In the genomic region with DNA sequence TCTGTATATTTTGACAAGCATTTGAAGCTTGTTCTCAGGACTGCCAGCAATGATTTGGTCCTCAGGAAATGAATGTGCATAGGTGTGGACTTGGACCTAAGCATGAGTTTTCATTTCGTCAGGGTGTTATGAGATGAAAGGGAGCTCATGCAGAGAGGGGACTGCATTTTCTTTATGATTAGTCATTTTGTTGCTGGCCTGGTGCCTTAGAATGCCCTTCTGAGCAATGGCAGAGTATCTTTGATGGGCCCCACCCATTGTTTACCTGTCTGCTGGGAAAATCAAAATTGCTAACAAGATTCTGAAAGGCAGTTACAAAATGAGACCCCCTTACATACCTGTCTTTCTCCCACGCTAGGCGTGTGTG, we compare ENCODE assay signal across 9 cellular contexts. TPM values are rescaled to one million over a fixed set of nuclear protein-coding genes. Genes with fewer than 3 reads are reported as not detected.
A peak's percentile ranks its signal among the peaks of the same experiment; 100 is the strongest.
DNase-seq lines count a peak whose midpoint lies in the region; ATAC-seq, FAIRE-seq and TF ChIP-seq lines count a peak whose summit lies in the region.
"Had no signal": no experiment of that assay in that cellular context is flagged by ENCODE, and none has a peak within 500 bp of the region (broad histone marks: within the 10 kb centered on the region; RNA-seq: fewer than 3 reads in every experiment).

No MANE protein-coding gene starts in this region.

- H3K4me2 ChIP-seq in astrocyte (ENCODE audit: low read length) (peak overlapping the region; percentile 55), skeletal muscle satellite cell (ENCODE audit: low read length) (peak overlapping the region; percentile 43)

- peak overlapping the region; percentile 15 for H3K4me3 Mint-ChIP-seq in astrocyte (ENCODE audit: unreplicated experiment)

- peaks cover 14% of the 10 kb centered on the region for H3K4me1 Mint-ChIP-seq in astrocyte (ENCODE audit: low read depth, unreplicated experiment)

- H3K27ac ChIP-seq in astrocyte (ENCODE audit: low read depth, low read length) (peak overlapping the region; percentile 46), WERI-Rb-1 (no peak overlapping the region)

- H3K4me3 ChIP-seq in astrocyte (ENCODE audit: insufficient read depth, low read depth, low read length) = no peak overlapping the region
- no peak overlapping the region for H3K4me3 ChIP-seq in skeletal muscle satellite cell (ENCODE audit: low read length)
- no peak overlapping the region for H3K4me3 ChIP-seq in WERI-Rb-1 (ENCODE audit: low read depth, low read length)
- H3K4me3 ChIP-seq: lower lobe of right lung had no signal

- H3K36me3 ChIP-seq in astrocyte (ENCODE audit: insufficient read depth, low read length) (no peaks in the 10 kb centered on the region), skeletal muscle satellite cell (ENCODE audit: insufficient read depth, low read length) (no peaks in the 10 kb centered on the region), WERI-Rb-1 (no peaks in the 10 kb centered on the region)

- H3K9me3 ChIP-seq in astrocyte (ENCODE audit: insufficient read depth, low read depth, low read length) (no peaks in the 10 kb centered on the region), skeletal muscle satellite cell (replicated peaks; ENCODE audit: low read length) (no peaks in the 10 kb centered on the region), WERI-Rb-1 (ENCODE audit: severe bottlenecking) (no peaks in the 10 kb centered on the region)
- H3K9me3 ChIP-seq: lower lobe of right lung had no signal

- DNase-seq in NCI-H345 (lab: John Stamatoyannopoulos, UW) = peak; percentile 7
- no peak for DNase-seq in NCI-H345 treated with DMSO at 0.1 percent for 48 hours (lab: John Stamatoyannopoulos, UW; ENCODE audit: unreplicated experiment)
- peak; percentile 56 for DNase-seq in astrocyte (ENCODE audit: low read depth)
- no peak for DNase-seq in mesenteric fat pad (ENCODE audit: low spot score)
- no peak for DNase-seq in NCI-H2196 treated with DMSO at 0.1 percent for 48 hours (lab: John Stamatoyannopoulos, UW; ENCODE audit: unreplicated experiment)
- DNase-seq in WERI-Rb-1 = no peak
- DNase-seq: lower lobe of right lung had no signal

- H3K27me3 ChIP-seq in astrocyte (ENCODE audit: insufficient read depth, low read length) (no peaks in the 10 kb centered on the region), skeletal muscle satellite cell (ENCODE audit: control insufficient read depth, insufficient read depth, low read length) (peaks cover 3% of the 10 kb centered on the region), WERI-Rb-1 (ENCODE audit: insufficient read depth, low read depth, severe bottlenecking) (no peaks in the 10 kb centered on the region)

- H3K79me2 ChIP-seq in astrocyte (ENCODE audit: insufficient read depth, low read length) = no peaks in the 10 kb centered on the region

- ATAC-seq in HG03066 (IDR thresholded peaks at IDR 0.05; ENCODE audit: low read depth, unreplicated experiment) = peak; percentile 45

- no peaks in the 10 kb centered on the region for H3K9me3 Mint-ChIP-seq in astrocyte (ENCODE audit: unreplicated experiment)

- no peaks in the 10 kb centered on the region for H4K20me1 ChIP-seq in astrocyte (ENCODE audit: insufficient read depth, low read length)

- H3K9ac ChIP-seq in astrocyte (ENCODE audit: low read length) (peak overlapping the region; percentile 48), skeletal muscle satellite cell (ENCODE audit: low read depth, low read length) (no peak overlapping the region)

- peak; percentile 29 for FAIRE-seq in astrocyte (lab: Jason Lieb, UNC)

- H3K4me1 ChIP-seq in astrocyte (ENCODE audit: insufficient read depth, low read length) (peaks cover 15% of the 10 kb centered on the region), skeletal muscle satellite cell (ENCODE audit: control insufficient read depth, insufficient read depth, low read length) (peaks cover 13% of the 10 kb centered on the region)

- H2AFZ ChIP-seq in astrocyte (ENCODE audit: low read depth, low read length) = no peak overlapping the region

- H3K27ac Mint-ChIP-seq in astrocyte (ENCODE audit: unreplicated experiment) = peak overlapping the region; percentile 36

- no peaks in the 10 kb centered on the region for H3K27me3 Mint-ChIP-seq in astrocyte (ENCODE audit: low read depth, unreplicated experiment)

- peaks cover 13% of the 10 kb centered on the region for H3K36me3 Mint-ChIP-seq in astrocyte (ENCODE audit: low read depth, unreplicated experiment)

- TF ChIP-seq CTCF in astrocyte (IDR thresholded peaks at IDR 0.05; ENCODE audit: insufficient read depth, low read depth, low read length) (no peak), WERI-Rb-1 (IDR thresholded peaks at IDR 0.05; ENCODE audit: low read depth, low read length) (no peak)

RNA-seq across cellular contexts. Expression of gene MTHFD1L, which starts 51.5 kb away (rescaled TPM):
- total RNA-seq in astrocyte = 103 and 107 TPM in 2 replicates
- 33.0 and 33.2 TPM in 2 replicates for total RNA-seq in skeletal muscle satellite cell (2012; rRNA removed)
- 30.2 TPM for total RNA-seq in mesenteric fat pad

Comparison
In these comparisons a context has a peak if more than half of its experiments do, and no peak if none do; other contexts are left out.
1. DNase-seq: peak in NCI-H345 (single experiment) and astrocyte (single experiment); none in NCI-H345 treated with DMSO at 0.1 percent for 48 hours (single experiment), mesenteric fat pad (single experiment), NCI-H2196 treated with DMSO at 0.1 percent for 48 hours (single experiment) and WERI-Rb-1 (single experiment).